In genomic region chr19:14090509-14091085, GRCh38 we compare ENCODE assay signal across 8 cellular contexts. TPM values are rescaled to one million over a fixed set of nuclear protein-coding genes. Genes with fewer than 3 reads are reported as not detected.
DNase-seq lines count a peak whose midpoint lies in the region; TF ChIP-seq lines count a peak whose summit lies in the region.

Gene SAMD1, minus strand, starts transcription at chr19:14090751.

- in situ Hi-C loops in astrocyte of the cerebellum (cut with HindIII; ENCODE audit: low sequenced_read_pairs) = no loop called here

- 1% methylated on average over 54 of the region's 65 CpGs for WGBS in urinary bladder

- no peaks in the 10 kb centered on the region for H3K9me3 ChIP-seq in HEK293 (ENCODE audit: control insufficient read depth, insufficient read depth, low read depth, low read length)

- H3K36me3 ChIP-seq in HEK293 (ENCODE audit: control insufficient read depth in 2 of 2, insufficient read depth in 1 of 2, low read length in 2 of 2) = peaks cover 4 to 14% of the 10 kb centered on the region in 2 experiments; a peak in 2 of 3 replicates
- H3K36me3 ChIP-seq in urinary bladder (ENCODE audit: insufficient read depth) = no peaks in the 10 kb centered on the region

- CTCF ChIA-PET in HEK293 (lab: Yijun Ruan, JAX) = interaction anchor here (0.9 kb wide), 1 partner anchor 9 kb away, joined by 3 read pairs; no protein-coding TSS in a partner anchor

- H3K4me3 ChIP-seq in HEK293 (ENCODE audit: low read depth, low read length) = peak within 1 kb of the TSS; percentile 52
- peak within 1 kb of the TSS; percentile 54 for H3K4me3 ChIP-seq in astrocyte of the cerebellum (ENCODE audit: low read depth, low read length)
- peak within 1 kb of the TSS; percentile 94 for H3K4me3 ChIP-seq in urinary bladder (ENCODE audit: low read depth, low read length)

- TF ChIP-seq CTCF in HEK293 (tag by site-specific recombination; IDR thresholded peaks at IDR 0.05) = no peak
- no peak for TF ChIP-seq CTCF in astrocyte of the cerebellum (IDR thresholded peaks at IDR 0.05; ENCODE audit: low read depth, low read length, missing control alignments)

- H3K4me1 ChIP-seq in HEK293 (ENCODE audit: control insufficient read depth, insufficient read depth, low read length) (no peaks in the 10 kb centered on the region), urinary bladder (ENCODE audit: insufficient read depth) (no peaks in the 10 kb centered on the region)

- peak; percentile 88 for DNase-seq in ELR (ENCODE audit: low read depth)
- peak; percentile 73 for DNase-seq in NCI-H1092 (lab: John Stamatoyannopoulos, UW)
- peak; percentile 84 for DNase-seq in T-helper 22 cell (ENCODE audit: low read depth)
- DNase-seq in astrocyte of the cerebellum (ENCODE audit: low read depth) = peak; percentile 77
- DNase-seq in hippocampal formation (lab: John Stamatoyannopoulos, UW) = peak; percentile 84 to 91
- peak; percentile 41 for DNase-seq in renal cortical epithelial cell (ENCODE audit: low read depth)

- POLR2A ChIA-PET in HEK293 (lab: Yijun Ruan, JAX) = interaction anchor here (1.4 kb wide), 1 partner anchor 46 kb away, joined by 3 read pairs; no protein-coding TSS in a partner anchor

- H3K27ac ChIP-seq in HEK293 (ENCODE audit: extremely low read depth, low read depth, low read length) (peak within 1 kb of the TSS; percentile 68; the same call in 1 of the 2 replicates), urinary bladder (ENCODE audit: low read depth) (peak within 1 kb of the TSS; percentile 84)

TF ChIP-seq in HEK293, 187 proteins besides CTCF, POLR2A, EP300 and RAD21:
- TF ChIP-seq ZEB2 (tag by site-specific recombination; IDR thresholded peaks at IDR 0.05) = peak; percentile 43; the same call in 1 of the 2 replicates
- TF ChIP-seq ZNF654 (tag by site-specific recombination; IDR thresholded peaks at IDR 0.05; ENCODE audit: low read depth) = no peak
- TF ChIP-seq PATZ1 (tag by site-specific recombination; IDR thresholded peaks at IDR 0.05) = peak; percentile 50; the same call in 1 of the 2 replicates
- TF ChIP-seq, protein P1, sequence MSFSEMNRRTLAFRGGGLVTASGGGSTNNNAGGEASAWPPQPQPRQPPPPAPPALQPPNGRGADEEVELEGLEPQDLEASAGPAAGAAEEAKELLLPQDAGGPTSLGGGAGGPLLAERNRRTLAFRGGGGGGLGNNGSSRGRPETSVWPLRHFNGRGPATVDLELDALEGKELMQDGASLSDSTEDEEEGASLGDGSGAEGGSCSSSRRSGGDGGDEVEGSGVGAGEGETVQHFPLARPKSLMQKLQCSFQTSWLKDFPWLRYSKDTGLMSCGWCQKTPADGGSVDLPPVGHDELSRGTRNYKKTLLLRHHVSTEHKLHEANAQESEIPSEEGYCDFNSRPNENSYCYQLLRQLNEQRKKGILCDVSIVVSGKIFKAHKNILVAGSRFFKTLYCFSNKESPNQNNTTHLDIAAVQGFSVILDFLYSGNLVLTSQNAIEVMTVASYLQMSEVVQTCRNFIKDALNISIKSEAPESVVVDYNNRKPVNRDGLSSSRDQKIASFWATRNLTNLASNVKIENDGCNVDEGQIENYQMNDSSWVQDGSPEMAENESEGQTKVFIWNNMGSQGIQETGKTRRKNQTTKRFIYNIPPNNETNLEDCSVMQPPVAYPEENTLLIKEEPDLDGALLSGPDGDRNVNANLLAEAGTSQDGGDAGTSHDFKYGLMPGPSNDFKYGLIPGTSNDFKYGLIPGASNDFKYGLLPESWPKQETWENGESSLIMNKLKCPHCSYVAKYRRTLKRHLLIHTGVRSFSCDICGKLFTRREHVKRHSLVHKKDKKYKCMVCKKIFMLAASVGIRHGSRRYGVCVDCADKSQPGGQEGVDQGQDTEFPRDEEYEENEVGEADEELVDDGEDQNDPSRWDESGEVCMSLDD (tag by site-specific recombination; IDR thresholded peaks at IDR 0.05) = no peak
- TF ChIP-seq ZNF701 (tag by site-specific recombination; IDR thresholded peaks at IDR 0.05) = no peak
- TF ChIP-seq ZNF423 (tag by site-specific recombination; IDR thresholded peaks at IDR 0.05) = no peak
- TF ChIP-seq ZNF596 (tag by site-specific recombination; IDR thresholded peaks at IDR 0.05) = peak; percentile 85
- TF ChIP-seq GLIS1 (tag by site-specific recombination; IDR thresholded peaks at IDR 0.05) = 0 out of 2 replicates have a peak, but pooled peaks have one; percentile 11
- peak; percentile 45; the same call in 1 of the 2 replicates for TF ChIP-seq KLF8 (tag by site-specific recombination; IDR thresholded peaks at IDR 0.05)
- peak; percentile 13 for TF ChIP-seq ZBTB8A (tag by site-specific recombination; IDR thresholded peaks at IDR 0.05)
- peak; percentile 70 for TF ChIP-seq ZNF335 (tag by site-specific recombination; conservative IDR thresholded peaks at IDR 0.05)
- peak; percentile 6 for TF ChIP-seq ZBTB26 (tag by site-specific recombination; optimal IDR thresholded peaks at IDR 0.05)
- peak; percentile 93 for TF ChIP-seq ZNF341 (tag by site-specific recombination; IDR thresholded peaks at IDR 0.05; ENCODE audit: low read depth)
- TF ChIP-seq, protein P2, sequence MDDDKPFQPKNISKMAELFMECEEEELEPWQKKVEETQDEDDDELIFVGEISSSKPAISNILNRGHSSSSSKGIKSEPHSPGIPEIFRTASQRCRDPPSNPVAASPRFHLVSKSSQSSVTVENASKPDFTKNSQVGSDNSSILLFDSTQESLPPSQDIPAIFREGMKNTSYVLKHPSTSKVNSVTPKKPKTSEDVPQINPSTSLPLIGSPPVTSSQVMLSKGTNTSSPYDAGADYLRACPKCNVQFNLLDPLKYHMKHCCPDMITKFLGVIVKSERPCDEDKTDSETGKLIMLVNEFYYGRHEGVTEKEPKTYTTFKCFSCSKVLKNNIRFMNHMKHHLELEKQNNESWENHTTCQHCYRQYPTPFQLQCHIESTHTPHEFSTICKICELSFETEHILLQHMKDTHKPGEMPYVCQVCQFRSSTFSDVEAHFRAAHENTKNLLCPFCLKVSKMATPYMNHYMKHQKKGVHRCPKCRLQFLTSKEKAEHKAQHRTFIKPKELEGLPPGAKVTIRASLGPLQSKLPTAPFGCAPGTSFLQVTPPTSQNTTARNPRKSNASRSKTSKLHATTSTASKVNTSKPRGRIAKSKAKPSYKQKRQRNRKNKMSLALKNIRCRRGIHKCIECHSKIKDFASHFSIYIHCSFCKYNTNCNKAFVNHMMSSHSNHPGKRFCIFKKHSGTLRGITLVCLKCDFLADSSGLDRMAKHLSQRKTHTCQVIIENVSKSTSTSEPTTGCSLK (tag by site-specific recombination; IDR thresholded peaks at IDR 0.05) = no peak
- no peak for TF ChIP-seq ZSCAN5A (tag by site-specific recombination; IDR thresholded peaks at IDR 0.05)
- TF ChIP-seq, protein P3, sequence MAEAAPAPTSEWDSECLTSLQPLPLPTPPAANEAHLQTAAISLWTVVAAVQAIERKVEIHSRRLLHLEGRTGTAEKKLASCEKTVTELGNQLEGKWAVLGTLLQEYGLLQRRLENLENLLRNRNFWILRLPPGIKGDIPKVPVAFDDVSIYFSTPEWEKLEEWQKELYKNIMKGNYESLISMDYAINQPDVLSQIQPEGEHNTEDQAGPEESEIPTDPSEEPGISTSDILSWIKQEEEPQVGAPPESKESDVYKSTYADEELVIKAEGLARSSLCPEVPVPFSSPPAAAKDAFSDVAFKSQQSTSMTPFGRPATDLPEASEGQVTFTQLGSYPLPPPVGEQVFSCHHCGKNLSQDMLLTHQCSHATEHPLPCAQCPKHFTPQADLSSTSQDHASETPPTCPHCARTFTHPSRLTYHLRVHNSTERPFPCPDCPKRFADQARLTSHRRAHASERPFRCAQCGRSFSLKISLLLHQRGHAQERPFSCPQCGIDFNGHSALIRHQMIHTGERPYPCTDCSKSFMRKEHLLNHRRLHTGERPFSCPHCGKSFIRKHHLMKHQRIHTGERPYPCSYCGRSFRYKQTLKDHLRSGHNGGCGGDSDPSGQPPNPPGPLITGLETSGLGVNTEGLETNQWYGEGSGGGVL (tag by site-specific recombination; IDR thresholded peaks at IDR 0.05) = peak; percentile 82
- no peak for TF ChIP-seq REPIN1 (tag by site-specific recombination; IDR thresholded peaks at IDR 0.05; ENCODE audit: low read depth)

RNA-seq across cellular contexts. Expression of gene SAMD1, which starts in this region (rescaled TPM):
- total RNA-seq in renal cortical epithelial cell = 13.2 and 35.0 TPM in 2 replicates
- 16.0 TPM for total RNA-seq in urinary bladder
- polyA plus RNA-seq in urinary bladder = 50.5 TPM

Comparison
In these comparisons a context has a peak if more than half of its experiments do, and no peak if none do; other contexts are left out.
1. Peak in every context shown above with its lines: DNase-seq, H3K4me3 ChIP-seq and H3K27ac ChIP-seq.